9 cellular contexts compared by ENCODE assay signal in genomic region chr17:65173284-65173793, GRCh38. TPM values are rescaled to one million over a fixed set of nuclear protein-coding genes. Genes with fewer than 3 reads are reported as not detected.
DNase-seq lines count a peak whose midpoint lies in the region; ATAC-seq, FAIRE-seq and TF ChIP-seq lines count a peak whose summit lies in the region.
"Had no signal": no experiment of that assay in that cellular context is flagged by ENCODE, and none has a peak within 500 bp of the region (broad histone marks: within the 10 kb centered on the region; RNA-seq: fewer than 3 reads in every experiment).

No MANE protein-coding gene starts in this region.

- H3K4me1 Mint-ChIP-seq in HFFc6 (ENCODE audit: low read depth) (peaks cover 18% of the 10 kb centered on the region), activated B cell treated with CpG ODN at 0.5 μM for 24 hours (peaks cover 10% of the 10 kb centered on the region)

- no peak for TF ChIP-seq POLR2A in H54 (IDR thresholded peaks at IDR 0.05; ENCODE audit: low read depth, low read length)

- ATAC-seq in activated B cell treated with CpG ODN at 0.5 μM for 24 hours (ENCODE audit: low read depth) = peak; percentile 65
- ATAC-seq in pancreas = peak in 3 of 4 donors; percentile 28 to 41 (median 31)
- ATAC-seq in HG03135 (IDR thresholded peaks at IDR 0.05; ENCODE audit: unreplicated experiment) = no peak
- ATAC-seq in HG02938 (IDR thresholded peaks at IDR 0.05; ENCODE audit: unreplicated experiment) = no peak

- no peaks in the 10 kb centered on the region for H3K4me1 ChIP-seq in A673 (ENCODE audit: insufficient read depth, low read length, poor library complexity, severe bottlenecking)
- no peaks in the 10 kb centered on the region for H3K4me1 ChIP-seq in pancreas

- no TSS peak for BruUV-seq in A673 (replicated peaks; lab: Mats Ljungman, UMichigan)

- H3K36me3 ChIP-seq in A673 (ENCODE audit: insufficient read depth, low read length, poor library complexity, severe bottlenecking) (no peaks in the 10 kb centered on the region), pancreas (no peaks in the 10 kb centered on the region)

- H3K27ac Mint-ChIP-seq in HFFc6 (no peak overlapping the region), activated B cell treated with CpG ODN at 0.5 μM for 24 hours (no peak overlapping the region)
- H3K27ac Mint-ChIP-seq: dendritic cell treated with granulocyte-macrophage colony-stimulating factor and Interleukin-4, amounts not matched to agents 40 ng/mL and 50 ng/mL, for 4 days had no signal

- TF ChIP-seq CTCF in A673 (conservative IDR thresholded peaks at IDR 0.05; ENCODE audit: low read depth, low read length) = no peak
- no peak for TF ChIP-seq CTCF in HFFc6 (IDR thresholded peaks at IDR 0.05)
- no peak for TF ChIP-seq CTCF in activated B cell treated with CpG ODN at 0.5 μM for 24 hours (IDR thresholded peaks at IDR 0.05)
- no peak for TF ChIP-seq CTCF in pancreas (IDR thresholded peaks at IDR 0.05)

- H3K27ac ChIP-seq in A673 (ENCODE audit: low read depth, low read length, poor library complexity, severe bottlenecking) (no peak overlapping the region), pancreas (no peak overlapping the region)

- H3K9me3 Mint-ChIP-seq in HFFc6 = no peaks in the 10 kb centered on the region
- no peaks in the 10 kb centered on the region for H3K9me3 Mint-ChIP-seq in activated B cell treated with CpG ODN at 0.5 μM for 24 hours
- H3K9me3 Mint-ChIP-seq: dendritic cell treated with granulocyte-macrophage colony-stimulating factor and Interleukin-4, amounts not matched to agents 40 ng/mL and 50 ng/mL, for 4 days had no signal

- H3K4me3 Mint-ChIP-seq in HFFc6 (no peak overlapping the region), activated B cell treated with CpG ODN at 0.5 μM for 24 hours (no peak overlapping the region)
- H3K4me3 Mint-ChIP-seq: dendritic cell treated with granulocyte-macrophage colony-stimulating factor and Interleukin-4, amounts not matched to agents 40 ng/mL and 50 ng/mL, for 4 days had no signal

- intact Hi-C loops in A673 (cut with micrococcal nuclease; ENCODE audit: unreplicated experiment) (no loop called here), activated B cell treated with CpG ODN at 0.5 μM for 24 hours (cut with micrococcal nuclease) (no loop called here), pancreas (cut with DNase I) (no loop called here)

- H3K36me3 Mint-ChIP-seq in HFFc6 (ENCODE audit: low read depth) (no peaks in the 10 kb centered on the region; the same call in 1 of the 2 replicates), activated B cell treated with CpG ODN at 0.5 μM for 24 hours (ENCODE audit: low read depth) (no peaks in the 10 kb centered on the region)

- DNase-seq in A673 (ENCODE audit: low spot score) (peak; percentile 50), HFFc6 (peak; percentile 51), activated B cell treated with CpG ODN at 0.5 μM for 24 hours (no peak), pancreas (peak in 1 of 6 donors; percentile 13), H54 (ENCODE audit: insufficient read length, low spot score) (no peak)
- peak; percentile 81 for DNase-seq in central memory CD4-positive, alpha-beta T cell

- H3K9me3 ChIP-seq in A673 (ENCODE audit: low read depth, low read length, poor library complexity, severe bottlenecking) = no peaks in the 10 kb centered on the region
- no peaks in the 10 kb centered on the region for H3K9me3 ChIP-seq in pancreas

- H3K27me3 ChIP-seq in A673 (replicated peaks; ENCODE audit: insufficient read depth, low read depth, low read length, poor library complexity) = no peaks in the 10 kb centered on the region
- no peaks in the 10 kb centered on the region for H3K27me3 ChIP-seq in pancreas

- H3K4me3 ChIP-seq in A673 (ENCODE audit: low read depth, low read length, poor library complexity, severe bottlenecking) (no peak overlapping the region), pancreas (no peak overlapping the region)

- POLR2A ChIA-PET in A673 (lab: Charles Lee; ENCODE audit: low non-redundant PET) (no interaction called here), activated B cell treated with CpG ODN at 0.5 μM for 24 hours (lab: Charles Lee) (no interaction called here)

- FAIRE-seq in pancreas (lab: Jason Lieb, UNC) = no peak
- no peak for FAIRE-seq in H54 (lab: Jason Lieb, UNC)

- CTCF ChIA-PET in A673 (lab: Charles Lee) = no interaction called here
- CTCF ChIA-PET in activated B cell treated with CpG ODN at 0.5 μM for 24 hours (lab: Charles Lee) = no interaction called here

- peaks cover 3% of the 10 kb centered on the region; the same call in 1 of the 2 replicates for H3K27me3 Mint-ChIP-seq in HFFc6 (ENCODE audit: insufficient read depth)
- H3K27me3 Mint-ChIP-seq in activated B cell treated with CpG ODN at 0.5 μM for 24 hours = peaks cover 3% of the 10 kb centered on the region

- WGBS in pancreas, 2 donors = 66 to 69% methylated on average over 12 of the region's 12 CpGs

RNA-seq across cellular contexts. Expression of gene RGS9, which starts 36.2 kb away (rescaled TPM):
- total RNA-seq in A673 (2021) (1.8 and 2.8 TPM in 2 replicates), activated B cell treated with CpG ODN at 0.5 μM for 24 hours (3.2 TPM in 2 replicates), pancreas (1 to 10 TPM; 1.2 to 5.5 (median 2.7) TPM)
- total RNA-seq in HFFc6 (2021; fragmentation: NEBNext Ultra II Directional; extraction: Animal tissue kit (Norgen Biotek cat#: 25700)) = under 1 TPM; 0.31 to 0.97 (median 0.42) TPM
- polyA plus RNA-seq in pancreas = 10 to 100 TPM in 1 of 2 donors, 1 to 10 TPM in 1; 7.1 to 13.9 TPM

Comparison
In these comparisons a context has a peak if more than half of its experiments do, and no peak if none do; other contexts are left out.
1. DNase-seq: peak in A673 (single experiment), HFFc6 (single experiment) and central memory CD4-positive, alpha-beta T cell (single experiment); none in activated B cell treated with CpG ODN at 0.5 μM for 24 hours (single experiment) and H54 (single experiment).
2. ATAC-seq: peak in activated B cell treated with CpG ODN at 0.5 μM for 24 hours (single experiment) and pancreas (3 of 4); none in HG03135 (single experiment) and HG02938 (single experiment).